In the genomic region with DNA sequence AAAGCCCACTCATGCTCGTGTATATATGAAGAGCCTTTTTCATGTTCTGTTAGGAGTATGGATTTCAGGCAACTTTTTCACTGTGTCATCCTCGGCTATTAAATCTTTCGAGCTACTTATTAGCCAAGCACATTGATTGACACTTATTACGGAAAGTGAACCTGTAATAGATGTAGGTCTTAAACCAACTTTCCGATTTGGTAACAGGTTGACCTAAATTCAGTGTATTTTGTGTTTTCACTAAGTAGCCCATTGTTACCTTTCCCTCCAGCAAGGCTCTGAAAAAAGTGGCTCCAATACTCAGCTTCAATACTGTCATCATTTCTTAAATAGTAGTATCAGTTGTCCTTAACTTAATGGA, we compare ENCODE assay signal across 8 cellular contexts. TPM values are rescaled to one million over a fixed set of nuclear protein-coding genes. Genes with fewer than 3 reads are reported as not detected.
DNase-seq lines count a peak whose midpoint lies in the region; ATAC-seq, FAIRE-seq and TF ChIP-seq lines count a peak whose summit lies in the region.

No MANE protein-coding gene starts in this region.

- H4K91ac ChIP-seq in trophoblast cell (ENCODE audit: low read depth, low read length) = no peak overlapping the region

- no peak overlapping the region for H2BK120ac ChIP-seq in trophoblast cell (ENCODE audit: insufficient read depth, low read length, poor library complexity)

- H2AFZ ChIP-seq in DND-41 (ENCODE audit: low read depth, low read length) (no peak overlapping the region), OCI-LY1 (ENCODE audit: low read length) (no peak overlapping the region), endothelial cell of umbilical vein (ENCODE audit: low read depth, low read length) (no peak overlapping the region), trophoblast cell (ENCODE audit: insufficient read depth, low read length, poor library complexity) (no peak overlapping the region)

- H3K27ac ChIP-seq in DND-41 (ENCODE audit: low read length) = peak overlapping the region; percentile 90
- peak overlapping the region; percentile 80 for H3K27ac ChIP-seq in OCI-LY1 (ENCODE audit: low read depth, low read length, poor library complexity, severe bottlenecking)
- H3K27ac ChIP-seq in endothelial cell of umbilical vein (ENCODE audit: insufficient read depth, low read depth, low read length) = no peak overlapping the region
- H3K27ac ChIP-seq in trophoblast cell (ENCODE audit: low read depth, low read length) = no peak overlapping the region

- H2BK5ac ChIP-seq in trophoblast cell (ENCODE audit: low read depth, low read length, poor library complexity) = no peak overlapping the region

- no peak overlapping the region for H3K23ac ChIP-seq in trophoblast cell (ENCODE audit: low read length)

- H3K9ac ChIP-seq in DND-41 (ENCODE audit: low read depth, low read length) (peak overlapping the region; percentile 93), OCI-LY1 (ENCODE audit: low read length) (peak overlapping the region; percentile 95), endothelial cell of umbilical vein (replicated peaks; ENCODE audit: extremely low read depth, insufficient read depth, low read length) (peak overlapping the region; percentile 89), trophoblast cell (ENCODE audit: low read length) (no peak overlapping the region)

- peak overlapping the region; percentile 79 to 88; a peak in 3 of 4 replicates for H3K4me3 ChIP-seq in DND-41 (ENCODE audit: low read depth in 1 of 2, low read length in 2 of 2)
- H3K4me3 ChIP-seq in OCI-LY1 (ENCODE audit: low read depth, low read length, poor library complexity, severe bottlenecking) = peak overlapping the region; percentile 88
- H3K4me3 ChIP-seq in endothelial cell of umbilical vein (replicated peaks in 1 of 3; ENCODE audit: insufficient read depth in 1 of 3, low read depth in 1 of 3, low read length in 3 of 3) = peak overlapping the region; percentile 78 to 95 (median 85)
- H3K4me3 ChIP-seq in trophoblast cell (ENCODE audit: low read depth, low read length) = no peak overlapping the region

- H3K79me2 ChIP-seq in DND-41 (ENCODE audit: insufficient read depth, low read length) = peaks cover 67% of the 10 kb centered on the region
- peaks cover 64% of the 10 kb centered on the region for H3K79me2 ChIP-seq in OCI-LY1 (ENCODE audit: insufficient read depth, low read length)
- peaks cover 62% of the 10 kb centered on the region for H3K79me2 ChIP-seq in endothelial cell of umbilical vein (ENCODE audit: control insufficient read depth, insufficient read depth, low read length)
- peaks cover 24% of the 10 kb centered on the region for H3K79me2 ChIP-seq in trophoblast cell (ENCODE audit: control insufficient read depth, insufficient read depth, low read length, poor library complexity)

- H3K9me2 ChIP-seq in OCI-LY1 (ENCODE audit: low read depth, low read length) = no peaks in the 10 kb centered on the region

- BruUV-seq in endothelial cell of umbilical vein (replicated peaks; lab: Mats Ljungman, UMichigan) = no TSS peak

- DNase-seq in DND-41 = no peak
- no peak for DNase-seq in endothelial cell of umbilical vein (ENCODE audit: low read depth, low spot score)
- DNase-seq in trophoblast cell = no peak
- DNase-seq in DMS153 (lab: John Stamatoyannopoulos, UW) = no peak
- DNase-seq in EL = no peak

- H3K27me3 ChIP-seq in DND-41 (ENCODE audit: insufficient read depth, low read length, poor library complexity) (no peaks in the 10 kb centered on the region), OCI-LY1 (ENCODE audit: insufficient read depth, low read length) (no peaks in the 10 kb centered on the region), endothelial cell of umbilical vein (ENCODE audit: control insufficient read depth in 2 of 2, insufficient read depth in 2 of 2, low read length in 2 of 2) (no peaks in the 10 kb centered on the region), trophoblast cell (ENCODE audit: insufficient read depth, low read length) (no peaks in the 10 kb centered on the region)

- H3K9me3 ChIP-seq in DND-41 (ENCODE audit: insufficient read depth, low read length, severe bottlenecking) (no peaks in the 10 kb centered on the region), OCI-LY1 (ENCODE audit: low read length) (peaks cover 6% of the 10 kb centered on the region), endothelial cell of umbilical vein (replicated peaks; ENCODE audit: control insufficient read depth, insufficient read depth, low read length) (no peaks in the 10 kb centered on the region), trophoblast cell (ENCODE audit: insufficient read depth, low read depth, low read length) (no peaks in the 10 kb centered on the region)

- FAIRE-seq in endothelial cell of umbilical vein (lab: Jason Lieb, UNC) = peak; percentile 79

- H3K4me2 ChIP-seq in DND-41 (ENCODE audit: insufficient read depth, low read length) (peak overlapping the region; percentile 80), OCI-LY1 (ENCODE audit: low read length) (peak overlapping the region; percentile 90), endothelial cell of umbilical vein (ENCODE audit: insufficient read depth, low read length) (peak overlapping the region; percentile 91), trophoblast cell (ENCODE audit: low read length) (peak overlapping the region; percentile 77)

- peaks cover 26% of the 10 kb centered on the region for H3K4me1 ChIP-seq in DND-41 (ENCODE audit: insufficient read depth, low read length)
- H3K4me1 ChIP-seq in OCI-LY1 (ENCODE audit: insufficient read depth, low read length, severe bottlenecking) = peaks cover 19% of the 10 kb centered on the region
- peaks cover 5% of the 10 kb centered on the region for H3K4me1 ChIP-seq in endothelial cell of umbilical vein (ENCODE audit: control insufficient read depth, extremely low read depth, insufficient read depth, low read length)
- H3K4me1 ChIP-seq in trophoblast cell (ENCODE audit: control insufficient read depth in 1 of 2, insufficient read depth in 2 of 2, low read length in 2 of 2) = no peaks in the 10 kb centered on the region

- no CpG with 5 or more reads among the region's 5 CpGs for WGBS in trophoblast cell (ENCODE audit: extremely low coverage, insufficient coverage, insufficient read length)

- H3K4ac ChIP-seq in trophoblast cell (ENCODE audit: low read depth, low read length) = peak overlapping the region; percentile 98

- H4K8ac ChIP-seq in trophoblast cell (ENCODE audit: low read depth, low read length) = no peak overlapping the region

- intact Hi-C loops in endothelial cell of umbilical vein (cut with micrococcal nuclease) = loop anchor here (2.0 to 5.0 kb wide), 2 partner anchors 29 to 1299 kb away; a partner anchor contains a TSS

- dilution Hi-C loops in endothelial cell of umbilical vein (cut with MboI; ENCODE audit: extremely low pct_ligation_motif_present, low sequenced_read_pairs) = no loop called here

- no peak for ATAC-seq in DND-41 (ENCODE audit: insufficient read depth, low read depth)
- ATAC-seq in HG03354 (IDR thresholded peaks at IDR 0.05; ENCODE audit: poor library complexity, severe bottlenecking, unreplicated experiment) = no peak
- no peak for ATAC-seq in GM18519 (IDR thresholded peaks at IDR 0.05; ENCODE audit: low FRiP score, unreplicated experiment)

- H4K20me1 ChIP-seq in DND-41 (ENCODE audit: insufficient read depth, low read length) (peaks cover 30% of the 10 kb centered on the region), OCI-LY1 (ENCODE audit: insufficient read depth, low read length) (no peaks in the 10 kb centered on the region), endothelial cell of umbilical vein (replicated peaks; ENCODE audit: control insufficient read depth, extremely low read depth, insufficient read depth, low read length) (no peaks in the 10 kb centered on the region)

- H2BK12ac ChIP-seq in trophoblast cell (ENCODE audit: low read length) = no peak overlapping the region

- no peak overlapping the region for H4K12ac ChIP-seq in trophoblast cell (ENCODE audit: low read depth, low read length)

- H3K9me1 ChIP-seq in endothelial cell of umbilical vein (replicated peaks; ENCODE audit: control insufficient read depth, extremely low read depth, insufficient read depth, low read length) = no peaks in the 10 kb centered on the region

- TF ChIP-seq CTCF in DND-41 (IDR thresholded peaks at IDR 0.05; ENCODE audit: borderline replicate concordance, extremely low read depth, low read length, poor library complexity, severe bottlenecking) (no peak), OCI-LY1 (IDR thresholded peaks at IDR 0.05; ENCODE audit: low read length) (no peak), endothelial cell of umbilical vein (IDR thresholded peaks at IDR 0.05; ENCODE audit: extremely low read depth in 1 of 2, insufficient read depth in 1 of 2, low read depth in 1 of 2, low read length in 2 of 2) (no peak)

- CTCF ChIA-PET in endothelial cell of umbilical vein (lab: Charles Lee) = interaction anchor here (1.0 to 2.0 kb wide), 2 partner anchors 97 to 132 kb away, joined by 4 to 6 read pairs; no protein-coding TSS in a partner anchor

- peaks cover 10% of the 10 kb centered on the region for H3K79me1 ChIP-seq in trophoblast cell (ENCODE audit: low read length)

- no peak overlapping the region for H2AK5ac ChIP-seq in trophoblast cell (ENCODE audit: low read length)

- H3F3A ChIP-seq in OCI-LY1 (ENCODE audit: insufficient read depth, low read length) = no peaks in the 10 kb centered on the region

- no peak for TF ChIP-seq POLR2A in endothelial cell of umbilical vein (IDR thresholded peaks at IDR 0.05; ENCODE audit: low read depth, low read length)

- H3K14ac ChIP-seq in trophoblast cell (ENCODE audit: low read length) = no peak overlapping the region

- peaks cover 12% of the 10 kb centered on the region; the same call in 1 of the 2 replicates for H3K36me3 ChIP-seq in DND-41 (ENCODE audit: insufficient read depth, low read length)
- peaks cover 24% of the 10 kb centered on the region for H3K36me3 ChIP-seq in OCI-LY1 (ENCODE audit: insufficient read depth, low read length)
- H3K36me3 ChIP-seq in endothelial cell of umbilical vein (ENCODE audit: control insufficient read depth in 2 of 2, extremely low read depth in 1 of 2, insufficient read depth in 2 of 2, low read length in 2 of 2) = no peaks in the 10 kb centered on the region
- H3K36me3 ChIP-seq in trophoblast cell (ENCODE audit: control insufficient read depth in 1 of 2, insufficient read depth in 2 of 2, low read length in 2 of 2) = peaks cover 0 to 2% of the 10 kb centered on the region in 2 experiments

- no peak overlapping the region for H3K18ac ChIP-seq in trophoblast cell (ENCODE audit: low read length)

- POLR2A ChIA-PET in endothelial cell of umbilical vein (lab: Charles Lee) = no interaction called here

RNA-seq across cellular contexts. Expression of a gene that starts 1.7 kb away (rescaled TPM):
- 85.8 and 98.9 TPM in 2 replicates for total RNA-seq in endothelial cell of umbilical vein
- polyA plus RNA-seq in endothelial cell of umbilical vein = 17.6 and 22.6 TPM in 2 replicates
- 38.8 and 42.1 TPM in 2 replicates for polyA plus RNA-seq in endothelial cell of umbilical vein (2011; cell fraction: cytosol; rRNA removed)
- polyA plus RNA-seq in endothelial cell of umbilical vein (2011; cell fraction: nucleus; rRNA removed) = 20.8 and 25.0 TPM in 2 replicates
- 70.0 and 83.0 TPM in 2 replicates for polyA plus RNA-seq in endothelial cell of umbilical vein (2012)
- polyA minus RNA-seq in endothelial cell of umbilical vein = 93.4 and 135 TPM in 2 replicates
- polyA minus RNA-seq in endothelial cell of umbilical vein (2011; cell fraction: cytosol; rRNA and poly(A)+ RNA removed) = 67.2 TPM
- polyA minus RNA-seq in endothelial cell of umbilical vein (2011; cell fraction: nucleus; rRNA and poly(A)+ RNA removed) = 19.3 and 28.9 TPM in 2 replicates
- polyA plus RNA-seq in trophoblast cell (2013) = 38.4 and 40.0 TPM in 2 replicates

RNA-seq across cellular contexts. Expression of a gene that starts 29.2 kb away (rescaled TPM):
- total RNA-seq in endothelial cell of umbilical vein = 12.4 and 14.0 TPM in 2 replicates
- polyA plus RNA-seq in endothelial cell of umbilical vein = 6.6 and 9.2 TPM in 2 replicates
- 7.6 and 8.3 TPM in 2 replicates for polyA plus RNA-seq in endothelial cell of umbilical vein (2011; cell fraction: cytosol; rRNA removed)
- 2.7 and 5.3 TPM in 2 replicates for polyA plus RNA-seq in endothelial cell of umbilical vein (2011; cell fraction: nucleus; rRNA removed)
- polyA plus RNA-seq in endothelial cell of umbilical vein (2012) = 9.3 and 9.7 TPM in 2 replicates
- polyA minus RNA-seq in endothelial cell of umbilical vein = 8.7 and 12.5 TPM in 2 replicates
- 14.3 TPM for polyA minus RNA-seq in endothelial cell of umbilical vein (2011; cell fraction: cytosol; rRNA and poly(A)+ RNA removed)
- polyA minus RNA-seq in endothelial cell of umbilical vein (2011; cell fraction: nucleus; rRNA and poly(A)+ RNA removed) = 2.2 and 3.6 TPM in 2 replicates
- polyA plus RNA-seq in trophoblast cell (2013) = 13.0 and 14.8 TPM in 2 replicates

RNA-seq across cellular contexts. Expression of a gene that starts 29.3 kb away (rescaled TPM):
- total RNA-seq in endothelial cell of umbilical vein = 1.2 and 1.6 TPM in 2 replicates
- polyA plus RNA-seq in endothelial cell of umbilical vein = 0.53 and 0.87 TPM in 2 replicates
- polyA plus RNA-seq in endothelial cell of umbilical vein (2011; cell fraction: cytosol; rRNA removed) = 1.3 TPM in 2 replicates
- polyA plus RNA-seq in endothelial cell of umbilical vein (2011; cell fraction: nucleus; rRNA removed) = 0.18 and 0.25 TPM in 2 replicates
- 1.1 and 1.4 TPM in 2 replicates for polyA plus RNA-seq in endothelial cell of umbilical vein (2012)
- 0.63 and 0.68 TPM in 2 replicates for polyA minus RNA-seq in endothelial cell of umbilical vein
- 0.82 TPM for polyA minus RNA-seq in endothelial cell of umbilical vein (2011; cell fraction: cytosol; rRNA and poly(A)+ RNA removed)
- polyA minus RNA-seq in endothelial cell of umbilical vein (2011; cell fraction: nucleus; rRNA and poly(A)+ RNA removed) = 0.24 TPM in 1 of 2 replicates, not detected in the other
- polyA plus RNA-seq in trophoblast cell (2013) = 1.7 and 2.1 TPM in 2 replicates

Comparison
In these comparisons a context has a peak if more than half of its experiments do, and no peak if none do; other contexts are left out.
1. H3K27ac ChIP-seq: peak in DND-41 (single experiment) and OCI-LY1 (single experiment); none in endothelial cell of umbilical vein (single experiment) and trophoblast cell (single experiment).
2. Peak in every context shown above with its lines, with median percentiles within 50 percentile points of each other: H3K4me2 ChIP-seq.